ENCODE assay signal across 8 cellular contexts in the genomic region with DNA sequence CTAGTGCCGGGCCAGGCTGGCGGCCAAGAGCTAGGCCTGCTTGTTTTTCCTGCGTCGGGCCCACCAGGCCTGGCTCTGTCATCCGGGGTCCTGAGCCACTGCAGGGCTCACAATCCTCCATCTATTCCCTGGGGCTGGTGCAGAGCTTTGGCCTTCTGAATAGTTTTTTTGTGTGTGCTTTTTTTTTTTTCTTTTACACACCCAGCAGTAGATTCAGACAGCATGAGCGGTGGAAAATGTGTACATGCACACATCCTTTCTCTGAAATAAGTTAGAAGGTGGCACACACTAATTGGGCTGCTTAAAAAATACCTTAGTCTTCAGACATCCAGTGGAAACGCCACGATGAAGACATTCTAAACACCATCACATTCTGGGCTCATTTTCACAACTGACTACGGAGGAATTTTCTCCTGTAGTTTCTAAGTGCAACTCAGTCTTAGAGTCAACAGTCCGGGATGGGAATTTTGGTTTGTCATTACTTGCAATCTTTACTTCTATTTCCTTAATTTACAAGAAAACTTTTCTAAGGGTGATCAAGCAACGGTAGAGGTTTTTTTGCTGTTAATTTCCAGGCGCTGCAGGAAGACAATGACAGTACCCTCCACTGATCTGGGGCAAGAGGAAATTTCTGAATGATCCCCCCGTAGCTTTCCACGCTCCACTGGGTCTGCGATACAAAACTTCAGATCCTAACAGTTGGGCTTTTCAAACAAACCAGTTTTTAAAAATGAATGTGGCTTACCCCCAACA. TPM values are rescaled to one million over a fixed set of nuclear protein-coding genes. Genes with fewer than 3 reads are reported as not detected.
A peak's percentile ranks its signal among the peaks of the same experiment; 100 is the strongest.
DNase-seq lines count a peak whose midpoint lies in the region; ATAC-seq and TF ChIP-seq lines count a peak whose summit lies in the region.

No MANE protein-coding gene starts in this region.

- H3K4me3 ChIP-seq in DOHH2 (ENCODE audit: low read length) (peak overlapping the region; percentile 93), OCI-LY7 (ENCODE audit: low read depth, low read length, poor library complexity, severe bottlenecking) (peak overlapping the region; percentile 89)

- H3K36me3 ChIP-seq in DOHH2 (ENCODE audit: control insufficient read depth, low read length) (peaks cover 44% of the 10 kb centered on the region), OCI-LY7 (ENCODE audit: insufficient read depth, low read length) (peaks cover 41% of the 10 kb centered on the region)

- H3K4me1 ChIP-seq in DOHH2 (ENCODE audit: control insufficient read depth, low read length) = peaks cover 62% of the 10 kb centered on the region
- peaks cover 73% of the 10 kb centered on the region for H3K4me1 ChIP-seq in OCI-LY7 (ENCODE audit: insufficient read depth, low read length, poor library complexity, severe bottlenecking)

- peak; percentile 2 for ATAC-seq in naive thymus-derived CD8-positive, alpha-beta T cell
- ATAC-seq in HG03159 (IDR thresholded peaks at IDR 0.05; ENCODE audit: unreplicated experiment) (no peak), GM21717 (IDR thresholded peaks at IDR 0.05; ENCODE audit: unreplicated experiment) (no peak), GM19324 (IDR thresholded peaks at IDR 0.05; ENCODE audit: low FRiP score, unreplicated experiment) (no peak)

- DNase-seq in OCI-LY7 (ENCODE audit: low spot score) (peak; percentile 27), A172 (ENCODE audit: low spot score) (no peak)
- DNase-seq in naive thymus-derived CD8-positive, alpha-beta T cell = peak in 1 of 10 donors; percentile 21

- H3K4me1 Mint-ChIP-seq in dendritic cell treated with granulocyte-macrophage colony-stimulating factor and Interleukin-4, amounts not matched to agents 40 ng/mL and 50 ng/mL, for 4 days (ENCODE audit: low read depth) = peaks cover 43% of the 10 kb centered on the region
- H3K4me1 Mint-ChIP-seq in naive thymus-derived CD8-positive, alpha-beta T cell = peaks cover 32 to 60% (median 47%) of the 10 kb centered on the region in 4 donors

- intact Hi-C loops in OCI-LY7 (cut with micrococcal nuclease; ENCODE audit: unreplicated experiment) = loop anchor here (1.0 kb wide), 2 partner anchors 25 to 50 kb away; no protein-coding TSS in a partner anchor
- intact Hi-C loops in dendritic cell treated with granulocyte-macrophage colony-stimulating factor and Interleukin-4, amounts not matched to agents 40 ng/mL and 50 ng/mL, for 4 days (cut with micrococcal nuclease) = loop anchor here (5.0 kb wide), 2 partner anchors 63 to 408 kb away; no protein-coding TSS in a partner anchor

- H2AFZ ChIP-seq in OCI-LY7 (ENCODE audit: low read length) = peak overlapping the region; percentile 62; the same call in 1 of the 2 replicates

- H3K9me2 ChIP-seq in DOHH2 (replicated peaks; ENCODE audit: control insufficient read depth, low read length) (no peaks in the 10 kb centered on the region), OCI-LY7 (ENCODE audit: insufficient read depth, low read length) (no peaks in the 10 kb centered on the region)

- H4K20me1 ChIP-seq in DOHH2 (ENCODE audit: control insufficient read depth, insufficient read depth, low read depth, low read length) = peaks cover 7% of the 10 kb centered on the region; the same call in 1 of the 2 replicates
- peaks cover 14% of the 10 kb centered on the region for H4K20me1 ChIP-seq in OCI-LY7 (ENCODE audit: insufficient read depth, low read length)

- no peaks in the 10 kb centered on the region for H3K9me3 Mint-ChIP-seq in dendritic cell treated with granulocyte-macrophage colony-stimulating factor and Interleukin-4, amounts not matched to agents 40 ng/mL and 50 ng/mL, for 4 days
- peaks cover 0 to 3% (median 0%) of the 10 kb centered on the region in 9 donors for H3K9me3 Mint-ChIP-seq in naive thymus-derived CD8-positive, alpha-beta T cell

- H3K4me2 ChIP-seq in DOHH2 (ENCODE audit: low read length) (peak overlapping the region; percentile 84), OCI-LY7 (ENCODE audit: low read length) (peak overlapping the region; percentile 88)

- TSS peak; percentile 34 for BruUV-seq in OCI-LY7 (replicated peaks; lab: Mats Ljungman, UMichigan)

- peaks cover 59% of the 10 kb centered on the region for H3K36me3 Mint-ChIP-seq in dendritic cell treated with granulocyte-macrophage colony-stimulating factor and Interleukin-4, amounts not matched to agents 40 ng/mL and 50 ng/mL, for 4 days (ENCODE audit: low read depth)
- H3K36me3 Mint-ChIP-seq in naive thymus-derived CD8-positive, alpha-beta T cell = peaks cover 25 to 46% (median 34%) of the 10 kb centered on the region in 3 donors

- H3K27ac ChIP-seq in DOHH2 (ENCODE audit: low read depth, low read length) = peak overlapping the region; percentile 95
- peak overlapping the region; percentile 91 for H3K27ac ChIP-seq in OCI-LY7 (ENCODE audit: low read depth, low read length, poor library complexity, severe bottlenecking)

- POLR2A ChIA-PET in OCI-LY7 (lab: Charles Lee) = interaction anchor here (0.6 to 3.7 kb wide), 10 partner anchors 8 to 654 kb away, joined by 3 to 14 read pairs (median 5); no protein-coding TSS in a partner anchor
- POLR2A ChIA-PET in naive thymus-derived CD8-positive, alpha-beta T cell (lab: Charles Lee) = interaction anchor here (0.7 to 21.9 kb wide), 13 partner anchors 6 to 654 kb away, joined by 3 to 2148 read pairs (median 5); a partner anchor contains a TSS

- H3F3A ChIP-seq in DOHH2 (ENCODE audit: control insufficient read depth, insufficient read depth) = peaks cover 58% of the 10 kb centered on the region

- CTCF ChIA-PET in OCI-LY7 (lab: Charles Lee; ENCODE audit: unreplicated experiment) = interaction anchor here (0.6 to 1.0 kb wide), 5 partner anchors 8 to 272 kb away, joined by 3 to 6 read pairs (median 3); no protein-coding TSS in a partner anchor

- peak overlapping the region; percentile 83 for H3K27ac Mint-ChIP-seq in dendritic cell treated with granulocyte-macrophage colony-stimulating factor and Interleukin-4, amounts not matched to agents 40 ng/mL and 50 ng/mL, for 4 days
- H3K27ac Mint-ChIP-seq in naive thymus-derived CD8-positive, alpha-beta T cell = peak overlapping the region; percentile 91 to 99 (median 98)

- H3K4me3 Mint-ChIP-seq in dendritic cell treated with granulocyte-macrophage colony-stimulating factor and Interleukin-4, amounts not matched to agents 40 ng/mL and 50 ng/mL, for 4 days = peak overlapping the region; percentile 83
- H3K4me3 Mint-ChIP-seq in naive thymus-derived CD8-positive, alpha-beta T cell = peak overlapping the region; percentile 71 to 99 (median 96)

- H3K27me3 Mint-ChIP-seq in dendritic cell treated with granulocyte-macrophage colony-stimulating factor and Interleukin-4, amounts not matched to agents 40 ng/mL and 50 ng/mL, for 4 days = no peaks in the 10 kb centered on the region
- peaks cover 0 to 5% (median 0%) of the 10 kb centered on the region in 5 donors for H3K27me3 Mint-ChIP-seq in naive thymus-derived CD8-positive, alpha-beta T cell

- no peak for TF ChIP-seq CTCF in DOHH2 (IDR thresholded peaks at IDR 0.05; ENCODE audit: low read depth, low read length, poor library complexity, severe bottlenecking)
- peak; percentile 51; the same call in 1 of the 2 replicates for TF ChIP-seq CTCF in OCI-LY7 (conservative IDR thresholded peaks at IDR 0.05; ENCODE audit: low read length)

- H3K79me2 ChIP-seq in DOHH2 (ENCODE audit: control insufficient read depth, low read length) (peaks cover 45% of the 10 kb centered on the region), OCI-LY7 (ENCODE audit: insufficient read depth, low read depth, low read length) (peaks cover 42% of the 10 kb centered on the region)

- H3K9me3 ChIP-seq in DOHH2 (ENCODE audit: control insufficient read depth, insufficient read depth, low read length) (no peaks in the 10 kb centered on the region), OCI-LY7 (ENCODE audit: low read length) (no peaks in the 10 kb centered on the region)

- no peaks in the 10 kb centered on the region for H3K27me3 ChIP-seq in DOHH2 (ENCODE audit: control insufficient read depth, low read length)

RNA-seq across cellular contexts. Expression of a gene that starts 6.0 kb away (rescaled TPM):
- 6.8 and 7.0 TPM in 2 replicates for total RNA-seq in OCI-LY7 (2014; rRNA removed; shearing (Covaris generic))
- total RNA-seq in OCI-LY7 (2022) = 37.2 and 43.8 TPM in 2 replicates
- total RNA-seq in naive thymus-derived CD8-positive, alpha-beta T cell = 100 to 1,000 TPM; 264 to 274 TPM
- 100 to 1,000 TPM; 222 to 420 (median 390) TPM for polyA plus RNA-seq in naive thymus-derived CD8-positive, alpha-beta T cell
- 0.55 and 1.4 TPM in 2 replicates for total RNA-seq in A172 (2014; rRNA removed; shearing (Covaris generic))

Comparison
In these comparisons a context has a peak if more than half of its experiments do, and no peak if none do; other contexts are left out.
1. ATAC-seq: peak in naive thymus-derived CD8-positive, alpha-beta T cell (2 of 2); none in HG03159 (single experiment), GM21717 (single experiment) and GM19324 (single experiment).
2. RNA of a gene that starts 6.0 kb away (total RNA-seq): 264 to 274 TPM in naive thymus-derived CD8-positive, alpha-beta T cell; 6.8 to 43.8 TPM in OCI-LY7 and 0.55 to 1.4 TPM in A172; every median in the first group is over 4 times any median in the second.